Comparison of ENCODE assay signal across 14 cellular contexts in genomic region chr1:175268720-175269119, GRCh38.
A peak's percentile ranks its signal among the peaks of the same experiment; 100 is the strongest.
DNase-seq lines count a peak whose midpoint lies in the region; ATAC-seq, FAIRE-seq and TF ChIP-seq lines count a peak whose summit lies in the region.
"Had no signal": no experiment of that assay in that cellular context is flagged by ENCODE, and none has a peak within 500 bp of the region (broad histone marks: within the 10 kb centered on the region; RNA-seq: fewer than 3 reads in every experiment).

No MANE protein-coding gene starts in this region.

- intact Hi-C loops in K562 (cut with micrococcal nuclease): no loop called here

- H3K4me1 ChIP-seq in K562 (replicated peaks in 1 of 2; ENCODE audit: control insufficient read depth in 2 of 2, insufficient read depth in 2 of 2, low read length in 2 of 2): no peaks in the 10 kb centered on the region
- H3K4me1 ChIP-seq in subcutaneous abdominal adipose tissue (ENCODE audit: control insufficient read depth in 5 of 5, insufficient read depth in 5 of 5, low read length in 5 of 5): peaks cover 0 to 34% (median 22%) of the 10 kb centered on the region in 5 donors

- POLR2A ChIA-PET in K562 (lab: Yijun Ruan, JAX): interaction anchor here (0.6 kb wide), 1 partner anchor 284 kb away, joined by 3 read pairs; no protein-coding TSS in a partner anchor

- TF ChIP-seq RAD21 in K562 (CRISPR knock-in tag; conservative IDR thresholded peaks at IDR 0.05 in 1 of 2, IDR thresholded peaks at IDR 0.05 in 1 of 2): no peak

- no peak overlapping the region for H3K4me2 ChIP-seq in K562 (ENCODE audit: insufficient read depth, low read length)

- H3K9me3 ChIP-seq in K562 (replicated peaks; ENCODE audit: control insufficient read depth, insufficient read depth, low read depth, low read length) (no peaks in the 10 kb centered on the region), subcutaneous abdominal adipose tissue (ENCODE audit: control insufficient read depth in 5 of 5, low read length in 5 of 5) (no peaks in the 10 kb centered on the region)

- BruUV-seq in K562 (replicated peaks; lab: Mats Ljungman, UMichigan): no TSS peak

- TF ChIP-seq CTCF in K562 (IDR thresholded peaks at IDR 0.05 in 2 of 3, conservative IDR thresholded peaks at IDR 0.05 in 1 of 3; ENCODE audit: insufficient read depth in 2 of 3, low read depth in 1 of 3, low read length in 3 of 3): no peak

- H3K27ac ChIP-seq in K562 (ENCODE audit: extremely low read depth, low read depth, low read length): no peak overlapping the region
- H3K27ac ChIP-seq in subcutaneous abdominal adipose tissue (ENCODE audit: low read depth, low read length): peak overlapping the region; percentile 91

- H4K20me1 ChIP-seq in K562 (replicated peaks; ENCODE audit: control insufficient read depth, insufficient read depth, low read length): no peaks in the 10 kb centered on the region

- in situ Hi-C loops in K562 (cut with MboI): no loop called here

- no peaks in the 10 kb centered on the region for H3K27me3 ChIP-seq in K562 (ENCODE audit: control insufficient read depth in 2 of 2, insufficient read depth in 2 of 2, low read length in 2 of 2)
- H3K27me3 ChIP-seq in subcutaneous abdominal adipose tissue (ENCODE audit: control insufficient read depth in 5 of 5, insufficient read depth in 4 of 5, low read length in 5 of 5): no peaks in the 10 kb centered on the region

- H3K79me2 ChIP-seq in K562 (ENCODE audit: control insufficient read depth, insufficient read depth, low read length): no peaks in the 10 kb centered on the region

- no peak for ATAC-seq in K562
- no peak for ATAC-seq in HG02885 (IDR thresholded peaks at IDR 0.05; ENCODE audit: poor library complexity, unreplicated experiment)
- ATAC-seq: HepG2 had no signal

- TF ChIP-seq POLR2A in K562 (conservative IDR thresholded peaks at IDR 0.05) (no peak), GM12891 (IDR thresholded peaks at IDR 0.05; ENCODE audit: low read depth, low read length) (no peak)

- no peak for FAIRE-seq in K562 (lab: Jason Lieb, UNC)
- FAIRE-seq in GM12891 (lab: Jason Lieb, UNC): no peak
- FAIRE-seq: endothelial cell of umbilical vein, HepG2 had no signal

- DNase-seq in LoVo (ENCODE audit: low spot score) (peak; percentile 30), K562 (ENCODE audit: extremely low read depth in 1 of 4, low spot score in 3 of 4) (no peak), kidney tubule cell (ENCODE audit: low spot score) (peak; percentile 73), DMS53 treated with DMSO at 0.1 percent for 48 hours (lab: John Stamatoyannopoulos, UW; ENCODE audit: unreplicated experiment) (no peak), GM12891 (ENCODE audit: insufficient read length, low spot score) (no peak)
- DNase-seq: activated CD8-positive, alpha-beta memory T cell treated with anti-CD3 and anti-CD28 coated beads, Interleukin-2, amount 50 U/mL, for 4 hours; activated naive CD8-positive, alpha-beta T cell treated with anti-CD3 and anti-CD28 coated beads, Interleukin-2, amount 10 ng/mL, durations not matched to agents 7 days and 5 days; EL; NCI-H1092; NCI-H2227 treated with DMSO at 0.1 percent for 48 hours had no signal

- H3K36me3 ChIP-seq in K562 (ENCODE audit: control insufficient read depth, insufficient read depth, low read length) (no peaks in the 10 kb centered on the region), subcutaneous abdominal adipose tissue (ENCODE audit: control insufficient read depth in 5 of 5, insufficient read depth in 5 of 5, low read length in 5 of 5) (no peaks in the 10 kb centered on the region)

- H2AFZ ChIP-seq in K562 (ENCODE audit: low read depth, low read length): no peak overlapping the region

- CTCF ChIA-PET in K562 (lab: Yijun Ruan, JAX; ENCODE audit: low intra/inter-chr PET ratio): no interaction called here

- no peaks in the 10 kb centered on the region for H3K9me1 ChIP-seq in K562 (ENCODE audit: control insufficient read depth, insufficient read depth, low read length)

- H3K4me3 ChIP-seq in K562: no peak overlapping the region
- H3K4me3 ChIP-seq in subcutaneous abdominal adipose tissue (ENCODE audit: low read depth in 1 of 5, low read length in 5 of 5): no peak overlapping the region

- no peak overlapping the region for H3K9ac ChIP-seq in K562 (ENCODE audit: insufficient read depth in 1 of 2, low read depth in 2 of 2, low read length in 2 of 2)
- H3K9ac ChIP-seq in subcutaneous abdominal adipose tissue (ENCODE audit: low read length in 5 of 5): peak overlapping the region in 2 of 5 donors; percentile 30 to 65

- no peak for TF ChIP-seq EP300 in K562 (IDR thresholded peaks at IDR 0.05; ENCODE audit: low read length)

TF ChIP-seq in K562, 482 proteins besides CTCF, POLR2A, EP300 and RAD21:
- TF ChIP-seq ZNF707 (CRISPR knock-in tag; conservative IDR thresholded peaks at IDR 0.05): no peak
- TF ChIP-seq FOSL1 (tag; conservative IDR thresholded peaks at IDR 0.05): peak; percentile 49

TF ChIP-seq in GM12891, 5 proteins besides CTCF, POLR2A, EP300 and RAD21:
- TF ChIP-seq TAF1 (IDR thresholded peaks at IDR 0.05; ENCODE audit: low read depth, low read length): no peak
- no peak for TF ChIP-seq POLR2AphosphoS5 (IDR thresholded peaks at IDR 0.05; ENCODE audit: low read depth, low read length)
- TF ChIP-seq SPI1 (IDR thresholded peaks at IDR 0.05; ENCODE audit: low read depth, low read length): no peak
- no peak for TF ChIP-seq POU2F2 (IDR thresholded peaks at IDR 0.05; ENCODE audit: low read depth, low read length)
- TF ChIP-seq PAX5 (IDR thresholded peaks at IDR 0.05; ENCODE audit: insufficient read depth, low read length, severe bottlenecking): no peak

Comparison
In these comparisons a context has a peak if more than half of its experiments do, and no peak if none do; other contexts are left out.
1. DNase-seq: peak in LoVo (single experiment) and kidney tubule cell (single experiment); none in K562 (0 of 4), DMS53 treated with DMSO at 0.1 percent for 48 hours (single experiment) and GM12891 (single experiment).